1 cellular context compared by ENCODE assay signal in the genomic region with DNA sequence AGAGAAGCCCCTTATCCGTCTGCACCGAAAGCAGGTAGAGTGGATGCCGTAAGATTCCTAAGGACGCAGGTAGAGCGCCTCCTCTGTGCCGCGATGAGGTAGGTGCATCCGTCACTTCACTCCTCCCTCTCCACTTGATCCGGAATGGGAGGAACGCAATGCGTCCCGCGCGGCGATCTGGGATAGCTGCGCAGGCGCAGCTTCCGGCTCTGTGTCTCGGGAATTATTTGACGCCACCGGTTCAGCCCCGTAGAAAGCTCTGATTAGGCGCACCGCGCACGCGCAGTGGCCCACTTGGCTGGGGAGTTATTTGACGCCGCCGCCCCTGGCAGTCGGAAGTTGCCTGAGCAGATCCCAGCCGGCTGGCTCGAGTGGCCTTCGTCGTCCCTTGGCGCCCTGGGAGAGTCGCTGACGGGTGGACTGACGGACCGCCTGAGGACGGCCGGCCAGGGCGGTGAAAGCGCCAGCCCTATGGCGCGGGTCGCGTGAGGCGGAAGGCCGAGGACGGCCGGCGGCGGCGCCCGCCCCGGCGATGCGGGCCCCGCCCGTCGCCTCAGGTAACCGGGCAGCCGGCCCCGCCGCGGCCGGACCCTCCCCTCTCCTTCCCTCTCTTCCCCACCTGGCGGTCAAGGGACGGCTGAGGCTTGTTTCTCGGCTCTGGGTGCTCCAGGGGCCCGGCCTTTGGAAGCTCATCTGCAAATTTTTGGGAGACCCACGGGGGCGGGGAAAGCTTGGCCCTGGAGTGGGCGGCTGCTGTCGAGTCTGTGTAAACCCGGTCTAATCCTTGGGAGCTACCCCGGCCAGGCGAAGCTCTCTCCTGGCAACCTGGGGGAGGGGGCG.
TF ChIP-seq lines count a peak whose summit lies in the region.

A gene (plus strand): TSS at position 331 of the 840 bp plus-strand sequence. CDS start 15,590 bp downstream, outside the sequence.

TF ChIP-seq in liver, 16 proteins besides CTCF, POLR2A, EP300 and RAD21 (continued from another document):
- TF ChIP-seq, protein P1, sequence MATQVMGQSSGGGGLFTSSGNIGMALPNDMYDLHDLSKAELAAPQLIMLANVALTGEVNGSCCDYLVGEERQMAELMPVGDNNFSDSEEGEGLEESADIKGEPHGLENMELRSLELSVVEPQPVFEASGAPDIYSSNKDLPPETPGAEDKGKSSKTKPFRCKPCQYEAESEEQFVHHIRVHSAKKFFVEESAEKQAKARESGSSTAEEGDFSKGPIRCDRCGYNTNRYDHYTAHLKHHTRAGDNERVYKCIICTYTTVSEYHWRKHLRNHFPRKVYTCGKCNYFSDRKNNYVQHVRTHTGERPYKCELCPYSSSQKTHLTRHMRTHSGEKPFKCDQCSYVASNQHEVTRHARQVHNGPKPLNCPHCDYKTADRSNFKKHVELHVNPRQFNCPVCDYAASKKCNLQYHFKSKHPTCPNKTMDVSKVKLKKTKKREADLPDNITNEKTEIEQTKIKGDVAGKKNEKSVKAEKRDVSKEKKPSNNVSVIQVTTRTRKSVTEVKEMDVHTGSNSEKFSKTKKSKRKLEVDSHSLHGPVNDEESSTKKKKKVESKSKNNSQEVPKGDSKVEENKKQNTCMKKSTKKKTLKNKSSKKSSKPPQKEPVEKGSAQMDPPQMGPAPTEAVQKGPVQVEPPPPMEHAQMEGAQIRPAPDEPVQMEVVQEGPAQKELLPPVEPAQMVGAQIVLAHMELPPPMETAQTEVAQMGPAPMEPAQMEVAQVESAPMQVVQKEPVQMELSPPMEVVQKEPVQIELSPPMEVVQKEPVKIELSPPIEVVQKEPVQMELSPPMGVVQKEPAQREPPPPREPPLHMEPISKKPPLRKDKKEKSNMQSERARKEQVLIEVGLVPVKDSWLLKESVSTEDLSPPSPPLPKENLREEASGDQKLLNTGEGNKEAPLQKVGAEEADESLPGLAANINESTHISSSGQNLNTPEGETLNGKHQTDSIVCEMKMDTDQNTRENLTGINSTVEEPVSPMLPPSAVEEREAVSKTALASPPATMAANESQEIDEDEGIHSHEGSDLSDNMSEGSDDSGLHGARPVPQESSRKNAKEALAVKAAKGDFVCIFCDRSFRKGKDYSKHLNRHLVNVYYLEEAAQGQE (IDR thresholded peaks at IDR 0.05), result peak; percentile 42
- TF ChIP-seq TAF1 (conservative IDR thresholded peaks at IDR 0.05) (peak; percentile 84), EGR1 (IDR thresholded peaks at IDR 0.05; ENCODE audit: low read depth in 2 of 2) (peak in 1 of 2 donors; percentile 35), JUND (IDR thresholded peaks at IDR 0.05) (peak in 1 of 2 donors; percentile 41), FOXA1 (IDR thresholded peaks at IDR 0.05) (no peak), NR2F2 (IDR thresholded peaks at IDR 0.05) (no peak), RXRA (IDR thresholded peaks at IDR 0.05) (peak; percentile 29 to 45), SP1 (IDR thresholded peaks at IDR 0.05) (peak; percentile 60)
- TF ChIP-seq, protein P2, sequence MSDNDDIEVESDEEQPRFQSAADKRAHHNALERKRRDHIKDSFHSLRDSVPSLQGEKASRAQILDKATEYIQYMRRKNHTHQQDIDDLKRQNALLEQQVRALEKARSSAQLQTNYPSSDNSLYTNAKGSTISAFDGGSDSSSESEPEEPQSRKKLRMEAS (IDR thresholded peaks at IDR 0.05), result peak; percentile 52
